1 cellular context compared by ENCODE assay signal in the genomic region with DNA sequence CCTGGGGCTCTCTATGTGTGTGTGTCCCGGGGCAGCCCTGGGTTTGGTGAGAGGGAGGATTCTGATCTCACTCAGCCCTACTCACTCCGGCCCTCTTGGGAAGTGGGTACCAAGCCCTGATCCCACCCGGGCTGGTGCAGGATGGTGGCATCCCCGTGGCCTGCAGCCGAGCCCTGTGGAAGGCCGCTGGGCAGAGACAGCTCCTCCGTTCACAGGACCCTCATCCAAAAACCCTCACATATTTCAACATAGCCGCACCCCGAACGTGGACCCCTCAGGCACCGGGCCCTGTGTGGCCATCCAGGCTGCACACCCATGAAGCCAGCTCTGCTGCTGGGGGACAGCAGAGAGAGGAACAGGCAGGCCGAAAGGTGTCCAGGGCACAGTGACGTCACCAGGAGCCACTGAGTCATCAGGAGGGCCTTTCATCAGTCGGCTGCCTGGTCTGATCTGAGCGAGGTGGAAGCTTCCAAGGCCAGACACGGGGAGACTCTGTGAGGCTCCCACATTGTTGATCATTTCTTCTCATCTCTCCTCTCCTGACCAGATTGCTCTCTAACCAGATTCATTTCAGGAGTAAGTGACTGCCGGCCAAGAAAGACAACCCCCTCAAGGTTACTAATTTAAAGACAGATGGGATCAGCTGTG.
TF ChIP-seq lines count a peak whose summit lies in the region.

No MANE protein-coding gene starts in this region.

TF ChIP-seq in HepG2, 621 proteins besides CTCF, POLR2A, EP300 and RAD21 (continued from another document and continues in another):
- TF ChIP-seq, protein P1, sequence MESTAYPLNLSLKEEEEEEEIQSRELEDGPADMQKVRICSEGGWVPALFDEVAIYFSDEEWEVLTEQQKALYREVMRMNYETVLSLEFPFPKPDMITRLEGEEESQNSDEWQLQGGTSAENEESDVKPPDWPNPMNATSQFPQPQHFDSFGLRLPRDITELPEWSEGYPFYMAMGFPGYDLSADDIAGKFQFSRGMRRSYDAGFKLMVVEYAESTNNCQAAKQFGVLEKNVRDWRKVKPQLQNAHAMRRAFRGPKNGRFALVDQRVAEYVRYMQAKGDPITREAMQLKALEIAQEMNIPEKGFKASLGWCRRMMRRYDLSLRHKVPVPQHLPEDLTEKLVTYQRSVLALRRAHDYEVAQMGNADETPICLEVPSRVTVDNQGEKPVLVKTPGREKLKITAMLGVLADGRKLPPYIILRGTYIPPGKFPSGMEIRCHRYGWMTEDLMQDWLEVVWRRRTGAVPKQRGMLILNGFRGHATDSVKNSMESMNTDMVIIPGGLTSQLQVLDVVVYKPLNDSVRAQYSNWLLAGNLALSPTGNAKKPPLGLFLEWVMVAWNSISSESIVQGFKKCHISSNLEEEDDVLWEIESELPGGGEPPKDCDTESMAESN (CRISPR knock-in tag; conservative IDR thresholded peaks at IDR 0.05), result no peak
- TF ChIP-seq, protein P2, sequence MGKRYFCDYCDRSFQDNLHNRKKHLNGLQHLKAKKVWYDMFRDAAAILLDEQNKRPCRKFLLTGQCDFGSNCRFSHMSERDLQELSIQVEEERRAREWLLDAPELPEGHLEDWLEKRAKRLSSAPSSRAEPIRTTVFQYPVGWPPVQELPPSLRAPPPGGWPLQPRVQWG (CRISPR knock-in tag; IDR thresholded peaks at IDR 0.05; ENCODE audit: borderline replicate concordance, low read depth), result no peak
- TF ChIP-seq ONECUT2 (CRISPR knock-in tag; IDR thresholded peaks at IDR 0.05) (no peak), ZBTB1 (CRISPR knock-in tag; IDR thresholded peaks at IDR 0.05; ENCODE audit: borderline replicate concordance) (no peak), ZKSCAN8 (CRISPR knock-in tag; IDR thresholded peaks at IDR 0.05; ENCODE audit: borderline replicate concordance) (no peak), JARID2 (CRISPR knock-in tag; IDR thresholded peaks at IDR 0.05; ENCODE audit: insufficient replicate concordance) (no peak), IRF2 (CRISPR knock-in tag; IDR thresholded peaks at IDR 0.05) (no peak), RAD51 (IDR thresholded peaks at IDR 0.05; ENCODE audit: borderline replicate concordance) (no peak), ZNF792 (CRISPR knock-in tag; IDR thresholded peaks at IDR 0.05) (no peak), IRX3 (CRISPR knock-in tag; IDR thresholded peaks at IDR 0.05; ENCODE audit: borderline replicate concordance, low read depth) (no peak), ZNF83 (CRISPR knock-in tag; IDR thresholded peaks at IDR 0.05; ENCODE audit: borderline replicate concordance) (no peak), EEA1 (CRISPR knock-in tag; IDR thresholded peaks at IDR 0.05; ENCODE audit: borderline replicate concordance) (no peak), POLR2G (IDR thresholded peaks at IDR 0.05; ENCODE audit: low read depth, low read length) (peak; percentile 59), MTA1 (CRISPR knock-in tag; IDR thresholded peaks at IDR 0.05; ENCODE audit: borderline replicate concordance) (no peak), FOSL2 (CRISPR knock-in tag; IDR thresholded peaks at IDR 0.05) (peak; percentile 95), AGO2 (optimal IDR thresholded peaks at IDR 0.05; ENCODE audit: low read depth, low read length) (peak; percentile 97), ZNF567 (CRISPR knock-in tag; IDR thresholded peaks at IDR 0.05; ENCODE audit: borderline replicate concordance) (no peak), CAMTA2 (CRISPR knock-in tag; IDR thresholded peaks at IDR 0.05; ENCODE audit: borderline replicate concordance) (no peak), ZNF562 (CRISPR knock-in tag; IDR thresholded peaks at IDR 0.05; ENCODE audit: borderline replicate concordance) (no peak), MEIS1 (CRISPR knock-in tag; IDR thresholded peaks at IDR 0.05; ENCODE audit: borderline replicate concordance) (no peak), ZSCAN12 (CRISPR knock-in tag; IDR thresholded peaks at IDR 0.05) (no peak), ZNF510 (CRISPR knock-in tag; IDR thresholded peaks at IDR 0.05; ENCODE audit: low read depth) (no peak), ZNF7 (CRISPR knock-in tag; IDR thresholded peaks at IDR 0.05) (no peak), TGIF2 (CRISPR knock-in tag; IDR thresholded peaks at IDR 0.05) (no peak), YEATS4 (CRISPR knock-in tag; IDR thresholded peaks at IDR 0.05; ENCODE audit: borderline replicate concordance) (no peak), HNRNPK (IDR thresholded peaks at IDR 0.05; ENCODE audit: low read depth, low read length, poor library complexity, severe bottlenecking) (no peak), TAF15 (IDR thresholded peaks at IDR 0.05; ENCODE audit: low read depth, low read length, poor library complexity, severe bottlenecking) (no peak), HNRNPH1 (optimal IDR thresholded peaks at IDR 0.05; ENCODE audit: low read depth, low read length) (no peak), XRCC5 (optimal IDR thresholded peaks at IDR 0.05; ENCODE audit: low read length) (no peak), SOX5 (CRISPR knock-in tag; IDR thresholded peaks at IDR 0.05; ENCODE audit: borderline replicate concordance) (no peak)
- TF ChIP-seq, protein P3, sequence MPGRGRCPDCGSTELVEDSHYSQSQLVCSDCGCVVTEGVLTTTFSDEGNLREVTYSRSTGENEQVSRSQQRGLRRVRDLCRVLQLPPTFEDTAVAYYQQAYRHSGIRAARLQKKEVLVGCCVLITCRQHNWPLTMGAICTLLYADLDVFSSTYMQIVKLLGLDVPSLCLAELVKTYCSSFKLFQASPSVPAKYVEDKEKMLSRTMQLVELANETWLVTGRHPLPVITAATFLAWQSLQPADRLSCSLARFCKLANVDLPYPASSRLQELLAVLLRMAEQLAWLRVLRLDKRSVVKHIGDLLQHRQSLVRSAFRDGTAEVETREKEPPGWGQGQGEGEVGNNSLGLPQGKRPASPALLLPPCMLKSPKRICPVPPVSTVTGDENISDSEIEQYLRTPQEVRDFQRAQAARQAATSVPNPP (CRISPR knock-in tag; IDR thresholded peaks at IDR 0.05), result no peak
- TF ChIP-seq, protein P4, sequence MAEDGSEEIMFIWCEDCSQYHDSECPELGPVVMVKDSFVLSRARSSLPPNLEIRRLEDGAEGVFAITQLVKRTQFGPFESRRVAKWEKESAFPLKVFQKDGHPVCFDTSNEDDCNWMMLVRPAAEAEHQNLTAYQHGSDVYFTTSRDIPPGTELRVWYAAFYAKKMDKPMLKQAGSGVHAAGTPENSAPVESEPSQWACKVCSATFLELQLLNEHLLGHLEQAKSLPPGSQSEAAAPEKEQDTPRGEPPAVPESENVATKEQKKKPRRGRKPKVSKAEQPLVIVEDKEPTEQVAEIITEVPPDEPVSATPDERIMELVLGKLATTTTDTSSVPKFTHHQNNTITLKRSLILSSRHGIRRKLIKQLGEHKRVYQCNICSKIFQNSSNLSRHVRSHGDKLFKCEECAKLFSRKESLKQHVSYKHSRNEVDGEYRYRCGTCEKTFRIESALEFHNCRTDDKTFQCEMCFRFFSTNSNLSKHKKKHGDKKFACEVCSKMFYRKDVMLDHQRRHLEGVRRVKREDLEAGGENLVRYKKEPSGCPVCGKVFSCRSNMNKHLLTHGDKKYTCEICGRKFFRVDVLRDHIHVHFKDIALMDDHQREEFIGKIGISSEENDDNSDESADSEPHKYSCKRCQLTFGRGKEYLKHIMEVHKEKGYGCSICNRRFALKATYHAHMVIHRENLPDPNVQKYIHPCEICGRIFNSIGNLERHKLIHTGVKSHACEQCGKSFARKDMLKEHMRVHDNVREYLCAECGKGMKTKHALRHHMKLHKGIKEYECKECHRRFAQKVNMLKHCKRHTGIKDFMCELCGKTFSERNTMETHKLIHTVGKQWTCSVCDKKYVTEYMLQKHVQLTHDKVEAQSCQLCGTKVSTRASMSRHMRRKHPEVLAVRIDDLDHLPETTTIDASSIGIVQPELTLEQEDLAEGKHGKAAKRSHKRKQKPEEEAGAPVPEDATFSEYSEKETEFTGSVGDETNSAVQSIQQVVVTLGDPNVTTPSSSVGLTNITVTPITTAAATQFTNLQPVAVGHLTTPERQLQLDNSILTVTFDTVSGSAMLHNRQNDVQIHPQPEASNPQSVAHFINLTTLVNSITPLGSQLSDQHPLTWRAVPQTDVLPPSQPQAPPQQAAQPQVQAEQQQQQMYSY (CRISPR knock-in tag; IDR thresholded peaks at IDR 0.05), result no peak
- TF ChIP-seq, protein P5, sequence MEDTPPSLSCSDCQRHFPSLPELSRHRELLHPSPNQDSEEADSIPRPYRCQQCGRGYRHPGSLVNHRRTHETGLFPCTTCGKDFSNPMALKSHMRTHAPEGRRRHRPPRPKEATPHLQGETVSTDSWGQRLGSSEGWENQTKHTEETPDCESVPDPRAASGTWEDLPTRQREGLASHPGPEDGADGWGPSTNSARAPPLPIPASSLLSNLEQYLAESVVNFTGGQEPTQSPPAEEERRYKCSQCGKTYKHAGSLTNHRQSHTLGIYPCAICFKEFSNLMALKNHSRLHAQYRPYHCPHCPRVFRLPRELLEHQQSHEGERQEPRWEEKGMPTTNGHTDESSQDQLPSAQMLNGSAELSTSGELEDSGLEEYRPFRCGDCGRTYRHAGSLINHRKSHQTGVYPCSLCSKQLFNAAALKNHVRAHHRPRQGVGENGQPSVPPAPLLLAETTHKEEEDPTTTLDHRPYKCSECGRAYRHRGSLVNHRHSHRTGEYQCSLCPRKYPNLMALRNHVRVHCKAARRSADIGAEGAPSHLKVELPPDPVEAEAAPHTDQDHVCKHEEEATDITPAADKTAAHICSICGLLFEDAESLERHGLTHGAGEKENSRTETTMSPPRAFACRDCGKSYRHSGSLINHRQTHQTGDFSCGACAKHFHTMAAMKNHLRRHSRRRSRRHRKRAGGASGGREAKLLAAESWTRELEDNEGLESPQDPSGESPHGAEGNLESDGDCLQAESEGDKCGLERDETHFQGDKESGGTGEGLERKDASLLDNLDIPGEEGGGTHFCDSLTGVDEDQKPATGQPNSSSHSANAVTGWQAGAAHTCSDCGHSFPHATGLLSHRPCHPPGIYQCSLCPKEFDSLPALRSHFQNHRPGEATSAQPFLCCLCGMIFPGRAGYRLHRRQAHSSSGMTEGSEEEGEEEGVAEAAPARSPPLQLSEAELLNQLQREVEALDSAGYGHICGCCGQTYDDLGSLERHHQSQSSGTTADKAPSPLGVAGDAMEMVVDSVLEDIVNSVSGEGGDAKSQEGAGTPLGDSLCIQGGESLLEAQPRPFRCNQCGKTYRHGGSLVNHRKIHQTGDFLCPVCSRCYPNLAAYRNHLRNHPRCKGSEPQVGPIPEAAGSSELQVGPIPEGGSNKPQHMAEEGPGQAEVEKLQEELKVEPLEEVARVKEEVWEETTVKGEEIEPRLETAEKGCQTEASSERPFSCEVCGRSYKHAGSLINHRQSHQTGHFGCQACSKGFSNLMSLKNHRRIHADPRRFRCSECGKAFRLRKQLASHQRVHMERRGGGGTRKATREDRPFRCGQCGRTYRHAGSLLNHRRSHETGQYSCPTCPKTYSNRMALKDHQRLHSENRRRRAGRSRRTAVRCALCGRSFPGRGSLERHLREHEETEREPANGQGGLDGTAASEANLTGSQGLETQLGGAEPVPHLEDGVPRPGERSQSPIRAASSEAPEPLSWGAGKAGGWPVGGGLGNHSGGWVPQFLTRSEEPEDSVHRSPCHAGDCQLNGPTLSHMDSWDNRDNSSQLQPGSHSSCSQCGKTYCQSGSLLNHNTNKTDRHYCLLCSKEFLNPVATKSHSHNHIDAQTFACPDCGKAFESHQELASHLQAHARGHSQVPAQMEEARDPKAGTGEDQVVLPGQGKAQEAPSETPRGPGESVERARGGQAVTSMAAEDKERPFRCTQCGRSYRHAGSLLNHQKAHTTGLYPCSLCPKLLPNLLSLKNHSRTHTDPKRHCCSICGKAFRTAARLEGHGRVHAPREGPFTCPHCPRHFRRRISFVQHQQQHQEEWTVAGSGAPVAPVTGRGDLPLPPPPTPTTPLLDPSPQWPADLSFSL (CRISPR knock-in tag; IDR thresholded peaks at IDR 0.05), result no peak
- TF ChIP-seq, protein P6, sequence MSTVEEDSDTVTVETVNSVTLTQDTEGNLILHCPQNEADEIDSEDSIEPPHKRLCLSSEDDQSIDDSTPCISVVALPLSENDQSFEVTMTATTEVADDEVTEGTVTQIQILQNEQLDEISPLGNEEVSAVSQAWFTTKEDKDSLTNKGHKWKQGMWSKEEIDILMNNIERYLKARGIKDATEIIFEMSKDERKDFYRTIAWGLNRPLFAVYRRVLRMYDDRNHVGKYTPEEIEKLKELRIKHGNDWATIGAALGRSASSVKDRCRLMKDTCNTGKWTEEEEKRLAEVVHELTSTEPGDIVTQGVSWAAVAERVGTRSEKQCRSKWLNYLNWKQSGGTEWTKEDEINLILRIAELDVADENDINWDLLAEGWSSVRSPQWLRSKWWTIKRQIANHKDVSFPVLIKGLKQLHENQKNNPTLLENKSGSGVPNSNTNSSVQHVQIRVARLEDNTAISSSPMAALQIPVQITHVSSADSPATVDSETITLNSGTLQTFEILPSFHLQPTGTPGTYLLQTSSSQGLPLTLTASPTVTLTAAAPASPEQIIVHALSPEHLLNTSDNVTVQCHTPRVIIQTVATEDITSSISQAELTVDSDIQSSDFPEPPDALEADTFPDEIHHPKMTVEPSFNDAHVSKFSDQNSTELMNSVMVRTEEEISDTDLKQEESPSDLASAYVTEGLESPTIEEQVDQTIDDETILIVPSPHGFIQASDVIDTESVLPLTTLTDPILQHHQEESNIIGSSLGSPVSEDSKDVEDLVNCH (CRISPR knock-in tag; IDR thresholded peaks at IDR 0.05), result no peak
- TF ChIP-seq, protein P7, sequence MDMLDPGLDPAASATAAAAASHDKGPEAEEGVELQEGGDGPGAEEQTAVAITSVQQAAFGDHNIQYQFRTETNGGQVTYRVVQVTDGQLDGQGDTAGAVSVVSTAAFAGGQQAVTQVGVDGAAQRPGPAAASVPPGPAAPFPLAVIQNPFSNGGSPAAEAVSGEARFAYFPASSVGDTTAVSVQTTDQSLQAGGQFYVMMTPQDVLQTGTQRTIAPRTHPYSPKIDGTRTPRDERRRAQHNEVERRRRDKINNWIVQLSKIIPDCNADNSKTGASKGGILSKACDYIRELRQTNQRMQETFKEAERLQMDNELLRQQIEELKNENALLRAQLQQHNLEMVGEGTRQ (IDR thresholded peaks at IDR 0.05; ENCODE audit: low read depth, low read length), result no peak
- TF ChIP-seq, protein P7 (CRISPR knock-in tag; IDR thresholded peaks at IDR 0.05; ENCODE audit: borderline replicate concordance), result no peak
